In the genomic region with DNA sequence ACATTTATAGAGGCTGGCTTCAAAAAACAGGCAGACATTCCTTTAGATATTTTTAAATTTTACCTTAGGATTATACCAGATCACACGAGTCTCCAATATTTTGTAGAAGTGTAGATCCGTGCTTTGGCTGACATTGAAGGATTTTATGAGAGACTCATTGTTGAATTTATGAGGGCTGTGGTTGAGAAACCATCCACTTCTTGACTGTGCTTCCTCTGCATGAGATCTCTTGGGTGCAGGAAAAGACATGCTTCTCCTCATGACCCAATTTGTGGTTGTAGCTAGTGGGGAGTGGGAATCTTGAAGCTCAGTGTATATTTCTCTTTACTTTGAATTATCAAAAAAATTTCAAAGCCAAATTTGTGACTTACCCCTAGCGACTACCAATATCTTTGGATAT, we compare ENCODE assay signal across 31 cellular contexts. TPM values are rescaled to one million over a fixed set of nuclear protein-coding genes. Genes with fewer than 3 reads are reported as not detected.
"Had no signal": no experiment of that assay in that cellular context is flagged by ENCODE, and none has a peak within 500 bp of the region (broad histone marks: within the 10 kb centered on the region; RNA-seq: fewer than 3 reads in every experiment).

No MANE protein-coding gene starts in this region.

- H3K27ac ChIP-seq: colonic mucosa, esophagus squamous epithelium, foreskin keratinocyte, heart left ventricle, spleen, thoracic aorta, transverse colon had no signal

- H3K27me3 ChIP-seq: colonic mucosa had no signal

- H3K9me3 ChIP-seq: colonic mucosa, esophagus squamous epithelium, thoracic aorta, transverse colon had no signal

- H3K4me1 ChIP-seq: colonic mucosa, esophagus squamous epithelium, foreskin keratinocyte, heart left ventricle, spleen, transverse colon had no signal

- DNase-seq: colonic mucosa; dermis blood vessel endothelial cell; esophagus squamous epithelium; foreskin keratinocyte; heart left ventricle; hippocampal formation; left colon; left ventricle myocardium superior; mesendoderm; natural killer cell; posterior cingulate gyrus; spleen; stimulated activated CD4-positive, alpha-beta T cell treated with anti-CD3 and anti-CD28 coated beads, Interleukin-15, amount 100 ng/mL, for 24 hours; stimulated activated CD4-positive, alpha-beta T cell treated with anti-CD3 and anti-CD28 coated beads, Interleukin-1b, Interleukin-23, amount 100 ng/mL, for 48 hours; stimulated activated CD4-positive, alpha-beta T cell treated with anti-CD3 and anti-CD28 coated beads, Interleukin-4, amount 100 ng/mL, for 24 hours; stimulated activated naive B cell treated with anti-CD40 and anti-IgM and Interleukin-4, amounts not matched to agents 10 μg/mL and 1 μg/mL and 100 μg/mL, for 72 hours; stimulated activated naive CD8-positive, alpha-beta T cell treated with anti-CD3 and anti-CD28 coated beads, Interleukin-15, amount 100 ng/mL, for 72 hours; substantia nigra; transverse colon had no signal

- H3K4me3 ChIP-seq: colonic mucosa, esophagus squamous epithelium, heart left ventricle, lung, spleen, thoracic aorta, transverse colon had no signal

- ATAC-seq: foreskin keratinocyte; heart left ventricle; left colon; left ventricle myocardium superior; natural killer cell; sciatic nerve; stimulated activated naive B cell treated with anti-CD40 and anti-IgM and Interleukin-4, amounts not matched to agents 10 μg/mL and 1 μg/mL and 100 μg/mL, for 72 hours; stimulated activated naive CD8-positive, alpha-beta T cell treated with anti-CD3 and anti-CD28 coated beads, Interleukin-15, amount 100 ng/mL, for 72 hours had no signal

- H3K36me3 ChIP-seq: colonic mucosa, esophagus squamous epithelium, heart left ventricle, spleen, thoracic aorta, transverse colon had no signal

RNA-seq across cellular contexts. Expression of a gene that starts 36.7 kb away (rescaled TPM):
- total RNA-seq: colonic mucosa, dermis blood vessel endothelial cell, epithelial cell of proximal tubule, foreskin keratinocyte, glomerular endothelial cell, heart left ventricle, kidney epithelial cell, left colon, left ventricle myocardium superior, mononuclear cell, natural killer cell, neural crest cell, osteocyte, pulmonary artery endothelial cell, sciatic nerve, skeletal muscle tissue, spleen, thoracic aorta, transverse colon, ureter had no signal
- polyA plus RNA-seq: foreskin keratinocyte, heart left ventricle, spleen had no signal

RNA-seq across cellular contexts. Expression of a gene that starts 42.5 kb away (rescaled TPM):
- total RNA-seq: dermis blood vessel endothelial cell, heart left ventricle, left ventricle myocardium superior, mononuclear cell, natural killer cell, neural crest cell, pulmonary artery endothelial cell had no signal
- polyA plus RNA-seq: heart left ventricle had no signal
